ENCODE assay signal across 11 cellular contexts in the genomic region with DNA sequence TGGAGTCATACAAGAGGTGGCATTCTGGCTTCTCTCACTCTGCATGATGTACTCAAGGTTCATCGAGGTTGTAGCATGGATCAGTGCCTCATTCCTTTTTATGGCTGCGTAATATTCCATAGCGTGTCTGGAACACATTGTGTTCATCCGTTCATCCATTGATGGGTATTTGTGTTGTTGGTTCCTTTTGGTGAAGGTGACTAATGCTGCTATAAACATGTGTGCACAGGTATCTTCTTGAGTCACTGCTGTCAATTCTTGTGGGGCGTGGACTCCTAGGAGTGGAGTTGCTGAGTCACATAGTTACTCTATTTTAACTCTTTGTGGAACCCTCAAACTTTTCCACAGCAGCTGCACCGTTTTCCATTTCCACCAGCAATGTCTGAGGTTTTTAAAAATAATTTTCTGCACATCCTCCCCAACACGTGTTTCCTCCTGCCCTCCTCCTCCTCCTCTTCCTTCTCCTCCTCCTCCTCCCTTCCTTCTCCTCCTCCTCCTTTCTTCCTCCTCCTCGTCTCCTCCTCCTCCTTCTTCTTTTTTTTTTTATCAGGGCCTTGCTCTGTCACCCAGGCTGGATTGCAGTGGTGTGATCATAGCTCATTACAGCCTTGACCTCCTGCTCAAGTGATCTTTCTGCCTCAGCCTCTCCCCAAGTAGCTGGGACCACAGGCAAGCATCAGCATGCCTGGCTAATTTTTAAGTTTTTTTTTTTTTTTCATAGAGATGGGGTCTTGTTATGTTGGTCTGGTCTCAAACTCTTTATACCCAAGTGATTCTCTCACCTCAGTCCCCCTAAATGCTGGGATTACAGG. TPM values are rescaled to one million over a fixed set of nuclear protein-coding genes. Genes with fewer than 3 reads are reported as not detected.
DNase-seq lines count a peak whose midpoint lies in the region; ATAC-seq and TF ChIP-seq lines count a peak whose summit lies in the region.
"Had no signal": no experiment of that assay in that cellular context is flagged by ENCODE, and none has a peak within 500 bp of the region (broad histone marks: within the 10 kb centered on the region; RNA-seq: fewer than 3 reads in every experiment).

No MANE protein-coding gene starts in this region.

- CTCF ChIA-PET in activated CD4-positive, alpha-beta T cell treated with anti-CD3 and anti-CD28 coated beads, Interleukin-2, amount 10 ng/mL, durations not matched to agents 7 days and 5 days (lab: Charles Lee) = interaction anchor here (1.3 kb wide), 1 partner anchor 14 kb away, joined by 3 read pairs; no protein-coding TSS in a partner anchor

- peaks cover 3% of the 10 kb centered on the region for H3K9me3 Mint-ChIP-seq in activated CD4-positive, alpha-beta T cell treated with anti-CD3 and anti-CD28 coated beads, Interleukin-2, amount 10 ng/mL, durations not matched to agents 7 days and 5 days
- H3K9me3 Mint-ChIP-seq in mesothelial cell of epicardium = no peaks in the 10 kb centered on the region
- H3K9me3 Mint-ChIP-seq: memory B cell had no signal

- H3K27ac Mint-ChIP-seq in activated CD4-positive, alpha-beta T cell treated with anti-CD3 and anti-CD28 coated beads, Interleukin-2, amount 10 ng/mL, durations not matched to agents 7 days and 5 days = peak overlapping the region; percentile 26
- no peak overlapping the region for H3K27ac Mint-ChIP-seq in mesothelial cell of epicardium
- H3K27ac Mint-ChIP-seq: memory B cell had no signal

- peaks cover 19% of the 10 kb centered on the region for H3K4me1 Mint-ChIP-seq in activated CD4-positive, alpha-beta T cell treated with anti-CD3 and anti-CD28 coated beads, Interleukin-2, amount 10 ng/mL, durations not matched to agents 7 days and 5 days
- peaks cover 12% of the 10 kb centered on the region for H3K4me1 Mint-ChIP-seq in mesothelial cell of epicardium

- no peaks in the 10 kb centered on the region for H3K9me3 ChIP-seq in BLaER1
- no peaks in the 10 kb centered on the region for H3K9me3 ChIP-seq in tibial artery

- H4K20me1 ChIP-seq in BLaER1 = no peaks in the 10 kb centered on the region

- peak overlapping the region; percentile 98 for H3K4me2 ChIP-seq in BLaER1

- H3K27me3 ChIP-seq in BLaER1 (peaks cover 13% of the 10 kb centered on the region), tibial artery (peaks cover 0 to 64% of the 10 kb centered on the region in 2 donors)

- H3K36me3 ChIP-seq in BLaER1 (no peaks in the 10 kb centered on the region), tibial artery (no peaks in the 10 kb centered on the region)

- H3K27ac ChIP-seq in BLaER1 = peak overlapping the region; percentile 72
- H3K27ac ChIP-seq in tibial artery = no peak overlapping the region

- no peak overlapping the region for H3K4me3 ChIP-seq in BLaER1
- no peak overlapping the region for H3K4me3 ChIP-seq in tibial artery

- POLR2A ChIA-PET in activated CD4-positive, alpha-beta T cell treated with anti-CD3 and anti-CD28 coated beads, Interleukin-2, amount 10 ng/mL, durations not matched to agents 7 days and 5 days (lab: Charles Lee) = no interaction called here

- H3K27me3 Mint-ChIP-seq in activated CD4-positive, alpha-beta T cell treated with anti-CD3 and anti-CD28 coated beads, Interleukin-2, amount 10 ng/mL, durations not matched to agents 7 days and 5 days = peaks cover 37% of the 10 kb centered on the region
- H3K27me3 Mint-ChIP-seq in mesothelial cell of epicardium (ENCODE audit: low read depth) = peaks cover 33% of the 10 kb centered on the region

- ATAC-seq in HG02870 (IDR thresholded peaks at IDR 0.05; ENCODE audit: unreplicated experiment) (peak; percentile 55), sciatic nerve (no peak), HG03354 (IDR thresholded peaks at IDR 0.05; ENCODE audit: poor library complexity, severe bottlenecking, unreplicated experiment) (no peak)

- H3K9ac ChIP-seq in BLaER1 = no peak overlapping the region; the same call in 1 of the 2 replicates

- no peak overlapping the region for H3K4me3 Mint-ChIP-seq in activated CD4-positive, alpha-beta T cell treated with anti-CD3 and anti-CD28 coated beads, Interleukin-2, amount 10 ng/mL, durations not matched to agents 7 days and 5 days
- peak overlapping the region; percentile 50 for H3K4me3 Mint-ChIP-seq in mesothelial cell of epicardium
- H3K4me3 Mint-ChIP-seq: memory B cell had no signal

- peak; percentile 35 for DNase-seq in activated CD4-positive, alpha-beta T cell treated with anti-CD3 and anti-CD28 coated beads, Interleukin-2, amount 10 ng/mL, durations not matched to agents 7 days and 5 days
- DNase-seq in mesothelial cell of epicardium (ENCODE audit: low spot score in 2 of 2, unreplicated experiment in 2 of 2) = no peak
- DNase-seq in tibial artery = no peak
- no peak for DNase-seq in NCI-H1417 treated with DMSO at 0.1 percent for 48 hours (lab: John Stamatoyannopoulos, UW)
- DNase-seq in sciatic nerve (ENCODE audit: low spot score) = no peak
- DNase-seq: GOT3, MM.1S had no signal

- H3K4me1 ChIP-seq in BLaER1 = peaks cover 77% of the 10 kb centered on the region
- H3K4me1 ChIP-seq in tibial artery = peaks cover 0 to 24% (median 10%) of the 10 kb centered on the region in 4 donors

- intact Hi-C loops in tibial artery (cut with DNase I; ENCODE audit: low total_unique reads) = loop anchor here (10.0 kb wide), 1 partner anchor 124 kb away; no protein-coding TSS in a partner anchor
- intact Hi-C loops in sciatic nerve (cut with DNase I) = loop anchor here (10.0 kb wide), 1 partner anchor 124 kb away; no protein-coding TSS in a partner anchor

- no peak for TF ChIP-seq CTCF in mesothelial cell of epicardium (IDR thresholded peaks at IDR 0.05; ENCODE audit: unreplicated experiment)
- TF ChIP-seq CTCF in tibial artery (IDR thresholded peaks at IDR 0.05) = no peak

- peaks cover 2% of the 10 kb centered on the region for H3K36me3 Mint-ChIP-seq in activated CD4-positive, alpha-beta T cell treated with anti-CD3 and anti-CD28 coated beads, Interleukin-2, amount 10 ng/mL, durations not matched to agents 7 days and 5 days (ENCODE audit: low read depth)
- H3K36me3 Mint-ChIP-seq in mesothelial cell of epicardium = no peaks in the 10 kb centered on the region
- H3K36me3 Mint-ChIP-seq: memory B cell had no signal

RNA-seq across cellular contexts. Expression of gene TMEM221, which starts 2.0 kb away (rescaled TPM):
- total RNA-seq in activated CD4-positive, alpha-beta T cell treated with anti-CD3 and anti-CD28 coated beads, Interleukin-2, amount 10 ng/mL, durations not matched to agents 7 days and 5 days = not detected
- total RNA-seq in mesothelial cell of epicardium (4.8 to 6.0 TPM (median 5.1 TPM) in 3 replicates), sciatic nerve (0.36 TPM)

RNA-seq across cellular contexts. Expression of gene NXNL1, which starts 10.3 kb away (rescaled TPM):
- total RNA-seq in activated CD4-positive, alpha-beta T cell treated with anti-CD3 and anti-CD28 coated beads, Interleukin-2, amount 10 ng/mL, durations not matched to agents 7 days and 5 days = not detected
- total RNA-seq in mesothelial cell of epicardium = not detected in 3 replicates
- not detected for total RNA-seq in sciatic nerve

RNA-seq across cellular contexts. Expression of gene SLC27A1, which starts 19.9 kb away (rescaled TPM):
- total RNA-seq in activated CD4-positive, alpha-beta T cell treated with anti-CD3 and anti-CD28 coated beads, Interleukin-2, amount 10 ng/mL, durations not matched to agents 7 days and 5 days = 1 to 10 TPM; 2.1 to 2.8 TPM
- 25.1 to 27.5 TPM (median 26.0 TPM) in 3 replicates for total RNA-seq in mesothelial cell of epicardium
- total RNA-seq in sciatic nerve = 47.3 TPM

RNA-seq across cellular contexts. Expression of gene MVB12A, which starts 30.6 kb away (rescaled TPM):
- 10 to 100 TPM; 33.5 to 44.5 TPM for total RNA-seq in activated CD4-positive, alpha-beta T cell treated with anti-CD3 and anti-CD28 coated beads, Interleukin-2, amount 10 ng/mL, durations not matched to agents 7 days and 5 days
- 53.5 to 57.2 TPM (median 54.5 TPM) in 3 replicates for total RNA-seq in mesothelial cell of epicardium
- total RNA-seq in sciatic nerve = 32.1 TPM

RNA-seq across cellular contexts. Expression of gene BST2, which starts 45.0 kb away (rescaled TPM):
- 100 to 1,000 TPM; 192 to 198 TPM for total RNA-seq in activated CD4-positive, alpha-beta T cell treated with anti-CD3 and anti-CD28 coated beads, Interleukin-2, amount 10 ng/mL, durations not matched to agents 7 days and 5 days
- 326 to 362 TPM (median 360 TPM) in 3 replicates for total RNA-seq in mesothelial cell of epicardium
- 80.0 TPM for total RNA-seq in sciatic nerve
